16 cellular contexts compared by ENCODE assay signal in genomic region chrX:151384807-151385206, GRCh38. TPM values are rescaled to one million over a fixed set of nuclear protein-coding genes. Genes with fewer than 3 reads are reported as not detected.
DNase-seq lines count a peak whose midpoint lies in the region; ATAC-seq and TF ChIP-seq lines count a peak whose summit lies in the region.
"Had no signal": no experiment of that assay in that cellular context is flagged by ENCODE, and none has a peak within 500 bp of the region (broad histone marks: within the 10 kb centered on the region; RNA-seq: fewer than 3 reads in every experiment).

No MANE protein-coding gene starts in this region.

- ATAC-seq in upper lobe of right lung = peak; percentile 54
- no peak for ATAC-seq in HG02870 (IDR thresholded peaks at IDR 0.05; ENCODE audit: unreplicated experiment)
- ATAC-seq: activated CD4-positive, CD25-positive, alpha-beta regulatory T cell treated with anti-CD3 and anti-CD28 coated beads, Interleukin-2, amount 50 U/mL, for 24 hours; activated CD8-positive, alpha-beta memory T cell treated with anti-CD3 and anti-CD28 coated beads, Interleukin-2, amount 10 ng/mL, durations not matched to agents 7 days and 5 days; left colon; right lobe of liver; stimulated activated naive CD8-positive, alpha-beta T cell treated with anti-CD3 and anti-CD28 coated beads, Interleukin-15, Interleukin-2, amounts not matched to agents 100 U/mL and 50 U/mL, for 24 hours had no signal

- H2AFZ ChIP-seq in hepatocyte = no peak overlapping the region

- no peaks in the 10 kb centered on the region for H4K20me1 ChIP-seq in hepatocyte (ENCODE audit: insufficient read depth, poor library complexity, severe bottlenecking)

- no peaks in the 10 kb centered on the region for H3K36me3 ChIP-seq in upper lobe of right lung
- H3K36me3 ChIP-seq in hepatocyte (replicated peaks; ENCODE audit: insufficient read depth, low read depth) = no peaks in the 10 kb centered on the region
- H3K36me3 ChIP-seq: cardiac muscle cell, right lobe of liver had no signal

- intact Hi-C loops in upper lobe of right lung (cut with DNase I) = no loop called here

- H3K9me2 ChIP-seq in hepatocyte (replicated peaks; ENCODE audit: insufficient read depth) = no peaks in the 10 kb centered on the region

- H3K9me3 ChIP-seq in upper lobe of right lung = no peaks in the 10 kb centered on the region
- H3K9me3 ChIP-seq in hepatocyte (ENCODE audit: low read depth) = no peaks in the 10 kb centered on the region
- H3K9me3 ChIP-seq: right lobe of liver had no signal

- DNase-seq in NCI-H510A treated with DMSO at 0.1 percent for 48 hours (lab: John Stamatoyannopoulos, UW) = peak; percentile 20
- no peak for DNase-seq in NCI-H510A (lab: John Stamatoyannopoulos, UW)
- peak; percentile 58 for DNase-seq in NCI-H2196 (lab: John Stamatoyannopoulos, UW; ENCODE audit: unreplicated experiment)
- DNase-seq in astrocyte of the spinal cord (ENCODE audit: low read depth, low spot score) = peak; percentile 8
- DNase-seq in upper lobe of right lung = no peak
- DNase-seq in hepatocyte (ENCODE audit: low spot score) = no peak
- DNase-seq in iPS-NIHi11 (ENCODE audit: low spot score) = no peak
- DNase-seq: activated CD8-positive, alpha-beta memory T cell treated with anti-CD3 and anti-CD28 coated beads, Interleukin-2, amount 10 ng/mL, durations not matched to agents 7 days and 5 days; left colon; NCI-H2227 treated with DMSO at 0.1 percent for 48 hours; right lobe of liver; SIG-M5; stimulated activated naive CD8-positive, alpha-beta T cell treated with anti-CD3 and anti-CD28 coated beads, Interleukin-15, Interleukin-2, amounts not matched to agents 100 U/mL and 50 U/mL, for 24 hours had no signal

- no peak for TF ChIP-seq CTCF in astrocyte of the spinal cord (IDR thresholded peaks at IDR 0.05; ENCODE audit: low read depth, low read length)
- no peak for TF ChIP-seq CTCF in upper lobe of right lung (IDR thresholded peaks at IDR 0.05)
- TF ChIP-seq CTCF in hepatocyte (IDR thresholded peaks at IDR 0.05; ENCODE audit: poor library complexity) = no peak

- no peak overlapping the region for H3K4me3 ChIP-seq in astrocyte of the spinal cord (ENCODE audit: low read depth, low read length)
- no peak overlapping the region for H3K4me3 ChIP-seq in upper lobe of right lung
- no peak overlapping the region for H3K4me3 ChIP-seq in hepatocyte
- H3K4me3 ChIP-seq: cardiac muscle cell, right lobe of liver had no signal

- H3K27ac ChIP-seq in upper lobe of right lung (no peak overlapping the region), hepatocyte (no peak overlapping the region)
- H3K27ac ChIP-seq: cardiac muscle cell, right lobe of liver had no signal

- 77% methylated on average over 7 of the region's 7 CpGs for WGBS in hepatocyte (ENCODE audit: low lambda C conversion rate, missing lambda C conversion rate)

- in situ Hi-C loops in astrocyte of the spinal cord (cut with HindIII; ENCODE audit: low sequenced_read_pairs) = no loop called here

- no peaks in the 10 kb centered on the region for H3K79me2 ChIP-seq in hepatocyte

- H3K4me1 ChIP-seq in upper lobe of right lung (no peaks in the 10 kb centered on the region), hepatocyte (ENCODE audit: insufficient read depth) (no peaks in the 10 kb centered on the region)
- H3K4me1 ChIP-seq: right lobe of liver had no signal

- no peaks in the 10 kb centered on the region for H3K27me3 ChIP-seq in upper lobe of right lung
- H3K27me3 ChIP-seq in hepatocyte = no peaks in the 10 kb centered on the region
- H3K27me3 ChIP-seq: cardiac muscle cell, right lobe of liver had no signal

- H3K4me2 ChIP-seq in hepatocyte = no peak overlapping the region

RNA-seq across cellular contexts. Expression of gene VMA21, which starts 12.2 kb away (rescaled TPM):
- total RNA-seq in upper lobe of right lung (28.0 TPM), hepatocyte (43.0 and 46.8 TPM in 2 replicates)
- polyA plus RNA-seq in hepatocyte = 12.6 and 17.1 TPM in 2 replicates

Comparison
In these comparisons a context has a peak if more than half of its experiments do, and no peak if none do; other contexts are left out.
1. DNase-seq: peak in NCI-H510A treated with DMSO at 0.1 percent for 48 hours (single experiment), NCI-H2196 (single experiment) and astrocyte of the spinal cord (single experiment); none in NCI-H510A (single experiment), upper lobe of right lung (single experiment), hepatocyte (single experiment) and iPS-NIHi11 (single experiment).